7 cellular contexts compared by ENCODE assay signal in the genomic region with DNA sequence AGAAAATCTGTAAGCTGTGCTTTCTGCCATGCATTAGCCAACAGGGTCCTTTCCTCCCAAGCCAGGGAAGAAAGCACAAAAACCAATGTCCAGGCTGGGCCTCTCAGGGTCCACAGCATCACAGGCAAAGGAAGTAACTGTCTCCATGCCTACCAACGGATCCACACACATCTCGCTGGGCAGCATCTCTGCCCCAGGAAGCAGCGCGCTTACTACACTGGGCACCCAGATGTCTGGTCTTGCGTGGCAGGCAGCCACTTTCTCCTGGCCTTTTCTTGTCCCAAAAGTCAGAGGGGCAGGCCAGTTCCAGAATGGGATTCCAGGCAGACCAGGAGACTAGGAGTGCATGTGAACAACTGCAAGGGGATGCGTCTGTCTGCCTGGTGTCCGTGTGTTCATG.
DNase-seq lines count a peak whose midpoint lies in the region; ATAC-seq and TF ChIP-seq lines count a peak whose summit lies in the region.
"Not testable (repeated sequence)": the region's sequence is repeated elsewhere in the genome, so short reads cannot be mapped to it uniquely, and the experiment has no call there.

No MANE protein-coding gene starts in this region.

- not testable (repeated sequence) for H3K9me3 ChIP-seq in cardiac muscle cell (ENCODE audit: low read depth); hepatocyte (ENCODE audit: low read depth)

- not testable (repeated sequence) for TF ChIP-seq CTCF in HFFc6 (IDR thresholded peaks at IDR 0.05); astrocyte of the spinal cord (IDR thresholded peaks at IDR 0.05; ENCODE audit: low read depth, low read length); cardiac muscle cell (IDR thresholded peaks at IDR 0.05; ENCODE audit: low read depth, low read length); hepatocyte (IDR thresholded peaks at IDR 0.05; ENCODE audit: poor library complexity); nephron (IDR thresholded peaks at IDR 0.05; ENCODE audit: unreplicated experiment in 3 of 3)

- WGBS in hepatocyte (ENCODE audit: low lambda C conversion rate, missing lambda C conversion rate), result 84% methylated on average over 7 of the region's 7 CpGs

- in situ Hi-C loops in astrocyte of the spinal cord (cut with HindIII; ENCODE audit: low sequenced_read_pairs), result not testable (repeated sequence)

- not testable (repeated sequence) for H3K36me3 Mint-ChIP-seq in HFFc6 (ENCODE audit: low read depth); nephron (ENCODE audit: low read depth); stimulated activated naive B cell treated with anti-CD40 and anti-IgM and Interleukin-4, amounts not matched to agents 10 μg/mL and 1 μg/mL and 100 μg/mL, for 72 hours

- H3K27ac ChIP-seq in cardiac muscle cell (peak overlapping the region; percentile 92), hepatocyte (peak overlapping the region; percentile 76)

- H3K4me3 Mint-ChIP-seq in HFFc6; stimulated activated naive B cell treated with anti-CD40 and anti-IgM and Interleukin-4, amounts not matched to agents 10 μg/mL and 1 μg/mL and 100 μg/mL, for 72 hours: not testable (repeated sequence)
- peak overlapping the region in 2 of 3 experiments; percentile 11 to 63 for H3K4me3 Mint-ChIP-seq in nephron

- not testable (repeated sequence) for H2AFZ ChIP-seq in hepatocyte

- H3K27me3 Mint-ChIP-seq in HFFc6 (ENCODE audit: insufficient read depth); nephron (ENCODE audit: low read depth); stimulated activated naive B cell treated with anti-CD40 and anti-IgM and Interleukin-4, amounts not matched to agents 10 μg/mL and 1 μg/mL and 100 μg/mL, for 72 hours: not testable (repeated sequence)

- not testable (repeated sequence) for H3K4me1 ChIP-seq in cardiac muscle cell (ENCODE audit: low read depth); hepatocyte (ENCODE audit: insufficient read depth)

- not testable (repeated sequence) for H3K4me1 Mint-ChIP-seq in HFFc6 (ENCODE audit: low read depth); nephron; stimulated activated naive B cell treated with anti-CD40 and anti-IgM and Interleukin-4, amounts not matched to agents 10 μg/mL and 1 μg/mL and 100 μg/mL, for 72 hours

- not testable (repeated sequence) for H3K79me2 ChIP-seq in hepatocyte

- H3K9me3 Mint-ChIP-seq in HFFc6; nephron; stimulated activated naive B cell treated with anti-CD40 and anti-IgM and Interleukin-4, amounts not matched to agents 10 μg/mL and 1 μg/mL and 100 μg/mL, for 72 hours: not testable (repeated sequence)

- H3K9me2 ChIP-seq in hepatocyte (replicated peaks; ENCODE audit: insufficient read depth), result not testable (repeated sequence)

- DNase-seq in HFFc6; hepatocyte (ENCODE audit: low spot score); stimulated activated naive B cell treated with anti-CD40 and anti-IgM and Interleukin-4, amounts not matched to agents 10 μg/mL and 1 μg/mL and 100 μg/mL, for 72 hours: not testable (repeated sequence)
- DNase-seq in RPMI7951 (ENCODE audit: low read depth), result peak; percentile 10
- peak; percentile 0 for DNase-seq in astrocyte of the spinal cord (ENCODE audit: low read depth, low spot score)
- DNase-seq in cardiac muscle cell (ENCODE audit: low read depth in 1 of 2, low spot score in 1 of 2), result peak in 1 of 2 donors; percentile 10

- H4K20me1 ChIP-seq in hepatocyte (ENCODE audit: insufficient read depth, poor library complexity, severe bottlenecking), result not testable (repeated sequence)

- H3K4me2 ChIP-seq in hepatocyte, result not testable (repeated sequence)

- ATAC-seq in stimulated activated naive B cell treated with anti-CD40 and anti-IgM and Interleukin-4, amounts not matched to agents 10 μg/mL and 1 μg/mL and 100 μg/mL, for 72 hours (replicated peaks), result not testable (repeated sequence)

- not testable (repeated sequence) for H3K27me3 ChIP-seq in cardiac muscle cell, hepatocyte

- not testable (repeated sequence) for H3K4me3 ChIP-seq in astrocyte of the spinal cord (ENCODE audit: low read depth, low read length); cardiac muscle cell; hepatocyte

- not testable (repeated sequence) for H3K36me3 ChIP-seq in cardiac muscle cell; hepatocyte (replicated peaks; ENCODE audit: insufficient read depth, low read depth)

- H3K27ac Mint-ChIP-seq in HFFc6 (peak overlapping the region; percentile 16), nephron (peak overlapping the region; percentile 74 to 95 (median 87))
- H3K27ac Mint-ChIP-seq in stimulated activated naive B cell treated with anti-CD40 and anti-IgM and Interleukin-4, amounts not matched to agents 10 μg/mL and 1 μg/mL and 100 μg/mL, for 72 hours, result peak overlapping the region; percentile 71

Comparison
In these comparisons a context has a peak if more than half of its experiments do, and no peak if none do; other contexts are left out.
1. H3K27ac Mint-ChIP-seq: peak in every context shown above with its lines; median percentile 87 in nephron; 71 in stimulated activated naive B cell treated with anti-CD40 and anti-IgM and Interleukin-4, amounts not matched to agents 10 μg/mL and 1 μg/mL and 100 μg/mL, for 72 hours; 16 in HFFc6.